ENCODE assay signal across 7 cellular contexts in genomic region chr19:14249891-14250290, GRCh38. TPM values are rescaled to one million over a fixed set of nuclear protein-coding genes. Genes with fewer than 3 reads are reported as not detected.
DNase-seq lines count a peak whose midpoint lies in the region; ATAC-seq and TF ChIP-seq lines count a peak whose summit lies in the region.
"Not testable (repeated sequence)": the region's sequence is repeated elsewhere in the genome, so short reads cannot be mapped to it uniquely, and the experiment has no call there.

No MANE protein-coding gene starts in this region.

- H3K27me3 ChIP-seq in CD8-positive, alpha-beta memory T cell (ENCODE audit: insufficient read depth, low read length, poor library complexity, severe bottlenecking), result not testable (repeated sequence)

- not testable (repeated sequence) for H3K4me1 ChIP-seq in CD8-positive, alpha-beta memory T cell (ENCODE audit: insufficient read depth, low read length)

- not testable (repeated sequence) for H3K9me3 ChIP-seq in CD8-positive, alpha-beta memory T cell (ENCODE audit: low read length)

- H3K4me3 Mint-ChIP-seq in CD8-positive, alpha-beta memory T cell, result peak overlapping the region; percentile 34 to 91 (median 72)
- H3K4me3 Mint-ChIP-seq in IgD-negative memory B cell (peak overlapping the region; percentile 58 to 92 (median 86)), mesothelial cell of epicardium (peak overlapping the region; percentile 59), osteocyte (ENCODE audit: unreplicated experiment) (peak overlapping the region; percentile 63)
- peak overlapping the region; percentile 45 for H3K4me3 Mint-ChIP-seq in activated CD4-positive, alpha-beta T cell treated with anti-CD3 and anti-CD28 coated beads for 36 hours
- H3K4me3 Mint-ChIP-seq in activated T-helper 2 cell treated with anti-CD3 and anti-CD28 coated beads, Interferon-gamma antibody, Interleukin-2, Interleukin-4, amounts not matched to agents 10 μg/mL and 5 μg/mL and 100 μg/mL, durations not matched to agents 14 hours and 24 hours and 36 hours (ENCODE audit: low read depth), result not testable (repeated sequence)
- H3K4me3 Mint-ChIP-seq in effector memory CD8-positive, alpha-beta T cell, result peak overlapping the region; percentile 67 to 77

- H3K27ac Mint-ChIP-seq in CD8-positive, alpha-beta memory T cell, result peak overlapping the region in 2 of 8 donors; percentile 42 to 55
- peak overlapping the region in 1 of 3 donors; percentile 85 for H3K27ac Mint-ChIP-seq in IgD-negative memory B cell
- not testable (repeated sequence) for H3K27ac Mint-ChIP-seq in activated CD4-positive, alpha-beta T cell treated with anti-CD3 and anti-CD28 coated beads for 36 hours; mesothelial cell of epicardium; osteocyte (ENCODE audit: unreplicated experiment)
- H3K27ac Mint-ChIP-seq in activated T-helper 2 cell treated with anti-CD3 and anti-CD28 coated beads, Interferon-gamma antibody, Interleukin-2, Interleukin-4, amounts not matched to agents 10 μg/mL and 5 μg/mL and 100 μg/mL, durations not matched to agents 14 hours and 24 hours and 36 hours, result peak overlapping the region; percentile 33
- H3K27ac Mint-ChIP-seq in effector memory CD8-positive, alpha-beta T cell, result peak overlapping the region; percentile 38 to 83

- not testable (repeated sequence) for H3K9me3 Mint-ChIP-seq in CD8-positive, alpha-beta memory T cell; IgD-negative memory B cell; activated CD4-positive, alpha-beta T cell treated with anti-CD3 and anti-CD28 coated beads for 36 hours (ENCODE audit: low read depth); activated T-helper 2 cell treated with anti-CD3 and anti-CD28 coated beads, Interferon-gamma antibody, Interleukin-2, Interleukin-4, amounts not matched to agents 10 μg/mL and 5 μg/mL and 100 μg/mL, durations not matched to agents 14 hours and 24 hours and 36 hours; effector memory CD8-positive, alpha-beta T cell; mesothelial cell of epicardium; osteocyte (ENCODE audit: unreplicated experiment)

- peaks cover 6 to 12% (median 7%) of the 10 kb centered on the region in 3 donors for H3K4me1 Mint-ChIP-seq in CD8-positive, alpha-beta memory T cell
- not testable (repeated sequence) for H3K4me1 Mint-ChIP-seq in IgD-negative memory B cell; activated CD4-positive, alpha-beta T cell treated with anti-CD3 and anti-CD28 coated beads for 36 hours; activated T-helper 2 cell treated with anti-CD3 and anti-CD28 coated beads, Interferon-gamma antibody, Interleukin-2, Interleukin-4, amounts not matched to agents 10 μg/mL and 5 μg/mL and 100 μg/mL, durations not matched to agents 14 hours and 24 hours and 36 hours (ENCODE audit: low read depth); effector memory CD8-positive, alpha-beta T cell (ENCODE audit: low read depth in 2 of 2)
- H3K4me1 Mint-ChIP-seq in mesothelial cell of epicardium (peaks cover 14% of the 10 kb centered on the region), osteocyte (ENCODE audit: unreplicated experiment) (peaks cover 15% of the 10 kb centered on the region)

- not testable (repeated sequence) for H3K4me3 ChIP-seq in CD8-positive, alpha-beta memory T cell (ENCODE audit: low read length)

- not testable (repeated sequence) for ATAC-seq in activated CD4-positive, alpha-beta T cell treated with anti-CD3 and anti-CD28 coated beads for 36 hours; effector memory CD8-positive, alpha-beta T cell (replicated peaks)

- intact Hi-C loops in activated CD4-positive, alpha-beta T cell treated with anti-CD3 and anti-CD28 coated beads for 36 hours (cut with DNase I, micrococcal nuclease); activated T-helper 2 cell treated with anti-CD3 and anti-CD28 coated beads, Interferon-gamma antibody, Interleukin-2, Interleukin-4, amounts not matched to agents 10 μg/mL and 5 μg/mL and 100 μg/mL, durations not matched to agents 14 hours and 24 hours and 36 hours (cut with micrococcal nuclease): not testable (repeated sequence)

- POLR2A ChIA-PET in CD8-positive, alpha-beta memory T cell (lab: Charles Lee); activated CD4-positive, alpha-beta T cell treated with anti-CD3 and anti-CD28 coated beads for 36 hours (lab: Charles Lee): not testable (repeated sequence)

- not testable (repeated sequence) for H3K27me3 Mint-ChIP-seq in CD8-positive, alpha-beta memory T cell; IgD-negative memory B cell; activated CD4-positive, alpha-beta T cell treated with anti-CD3 and anti-CD28 coated beads for 36 hours; effector memory CD8-positive, alpha-beta T cell; mesothelial cell of epicardium (ENCODE audit: low read depth); osteocyte (ENCODE audit: unreplicated experiment)
- peaks cover 11% of the 10 kb centered on the region for H3K27me3 Mint-ChIP-seq in activated T-helper 2 cell treated with anti-CD3 and anti-CD28 coated beads, Interferon-gamma antibody, Interleukin-2, Interleukin-4, amounts not matched to agents 10 μg/mL and 5 μg/mL and 100 μg/mL, durations not matched to agents 14 hours and 24 hours and 36 hours (ENCODE audit: low read depth)

- H3K36me3 ChIP-seq in CD8-positive, alpha-beta memory T cell (ENCODE audit: insufficient read depth, low read length), result not testable (repeated sequence)

- H3K36me3 Mint-ChIP-seq in CD8-positive, alpha-beta memory T cell; IgD-negative memory B cell; activated CD4-positive, alpha-beta T cell treated with anti-CD3 and anti-CD28 coated beads for 36 hours (ENCODE audit: low read depth); activated T-helper 2 cell treated with anti-CD3 and anti-CD28 coated beads, Interferon-gamma antibody, Interleukin-2, Interleukin-4, amounts not matched to agents 10 μg/mL and 5 μg/mL and 100 μg/mL, durations not matched to agents 14 hours and 24 hours and 36 hours (ENCODE audit: low read depth); effector memory CD8-positive, alpha-beta T cell (ENCODE audit: insufficient read depth); mesothelial cell of epicardium; osteocyte (ENCODE audit: unreplicated experiment): not testable (repeated sequence)

- TF ChIP-seq CTCF in mesothelial cell of epicardium (IDR thresholded peaks at IDR 0.05; ENCODE audit: unreplicated experiment); osteocyte (IDR thresholded peaks at IDR 0.05): not testable (repeated sequence)

- not testable (repeated sequence) for H3K27ac ChIP-seq in CD8-positive, alpha-beta memory T cell (ENCODE audit: low read depth, low read length)

- CTCF ChIA-PET in CD8-positive, alpha-beta memory T cell (lab: Charles Lee); activated CD4-positive, alpha-beta T cell treated with anti-CD3 and anti-CD28 coated beads for 36 hours (lab: Charles Lee): not testable (repeated sequence)

- not testable (repeated sequence) for DNase-seq in CD8-positive, alpha-beta memory T cell; activated CD4-positive, alpha-beta T cell treated with anti-CD3 and anti-CD28 coated beads for 36 hours; activated T-helper 2 cell treated with anti-CD3 and anti-CD28 coated beads, Interferon-gamma antibody, Interleukin-2, Interleukin-4, amounts not matched to agents 10 μg/mL and 5 μg/mL and 100 μg/mL, durations not matched to agents 14 hours and 24 hours and 36 hours (ENCODE audit: low spot score); effector memory CD8-positive, alpha-beta T cell; mesothelial cell of epicardium (ENCODE audit: low spot score in 2 of 2, unreplicated experiment in 2 of 2); osteocyte (ENCODE audit: extremely low spot score, unreplicated experiment)

RNA-seq across cellular contexts. Expression of gene ADGRL1, which starts 43.9 kb away (rescaled TPM):
- 1 to 10 TPM; 5.8 TPM for total RNA-seq in CD8-positive, alpha-beta memory T cell
- 0.81 TPM for polyA plus RNA-seq in CD8-positive, alpha-beta memory T cell
- 0.11 TPM for polyA plus RNA-seq in IgD-negative memory B cell
- 10 to 100 TPM; 20.8 to 23.5 TPM for total RNA-seq in activated CD4-positive, alpha-beta T cell treated with anti-CD3 and anti-CD28 coated beads for 36 hours
- total RNA-seq in activated T-helper 2 cell treated with anti-CD3 and anti-CD28 coated beads, Interferon-gamma antibody, Interleukin-2, Interleukin-4, amounts not matched to agents 10 μg/mL and 5 μg/mL and 100 μg/mL, durations not matched to agents 14 hours and 24 hours and 36 hours, result 10.7 and 11.3 TPM in 2 replicates
- total RNA-seq in mesothelial cell of epicardium (97.9 to 106 TPM (median 102 TPM) in 3 replicates), osteocyte (43.5 and 48.6 TPM in 2 replicates)
